Comparison of ENCODE assay signal across 26 cellular contexts in the genomic region with DNA sequence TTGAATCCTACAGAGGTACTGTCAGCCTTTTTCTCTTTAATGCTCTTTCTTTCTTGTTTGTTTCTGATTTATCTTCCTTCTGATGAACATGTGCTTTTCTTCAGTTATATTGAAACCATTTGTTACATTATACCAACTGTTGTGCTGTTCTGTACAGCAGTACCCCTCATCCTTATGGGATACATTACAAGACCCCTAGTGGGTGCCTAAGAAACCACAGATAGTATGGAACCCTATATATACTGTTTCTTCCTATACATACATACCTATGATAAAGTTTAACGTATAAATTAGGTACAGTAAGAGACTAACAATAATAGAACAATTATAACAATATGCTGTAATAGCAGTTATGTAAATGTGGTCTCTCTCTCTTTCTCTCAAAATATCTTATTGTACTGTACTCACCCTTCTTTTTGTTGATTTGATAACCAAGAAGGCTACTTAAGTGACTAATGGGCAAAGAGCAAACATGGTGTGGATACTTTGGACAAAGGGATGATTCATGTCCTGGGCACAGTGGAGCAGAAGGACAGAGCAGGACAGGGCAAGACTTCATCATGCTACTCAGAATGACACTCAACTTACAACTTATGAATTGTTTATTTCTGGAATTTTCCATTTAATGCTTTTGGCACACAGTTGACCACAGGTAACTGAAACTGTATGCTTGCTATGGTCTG. TPM values are rescaled to one million over a fixed set of nuclear protein-coding genes. Genes with fewer than 3 reads are reported as not detected.
A peak's percentile ranks its signal among the peaks of the same experiment; 100 is the strongest.
DNase-seq lines count a peak whose midpoint lies in the region; ATAC-seq, FAIRE-seq and TF ChIP-seq lines count a peak whose summit lies in the region.
"Had no signal": no experiment of that assay in that cellular context is flagged by ENCODE, and none has a peak within 500 bp of the region (broad histone marks: within the 10 kb centered on the region; RNA-seq: fewer than 3 reads in every experiment).

No MANE protein-coding gene starts in this region.

- ATAC-seq in GM18868 (IDR thresholded peaks at IDR 0.05; ENCODE audit: unreplicated experiment): peak; percentile 15
- ATAC-seq in HG03521 (IDR thresholded peaks at IDR 0.05; ENCODE audit: unreplicated experiment): peak; percentile 5
- 0 out of 3 replicates have a peak, but pooled peaks have one; percentile 25 for ATAC-seq in K562
- ATAC-seq in psoas muscle: peak in 3 of 4 donors; percentile 52 to 72 (median 70)
- no peak for ATAC-seq in GM21786 (IDR thresholded peaks at IDR 0.05; ENCODE audit: unreplicated experiment)
- ATAC-seq in GM19395 (IDR thresholded peaks at IDR 0.05; ENCODE audit: unreplicated experiment): no peak
- ATAC-seq in HG03442 (IDR thresholded peaks at IDR 0.05; ENCODE audit: unreplicated experiment): no peak
- ATAC-seq: CD8-positive, alpha-beta T cell; heart left ventricle; left cardiac atrium had no signal

- CTCF ChIA-PET in K562 (lab: Yijun Ruan, JAX; ENCODE audit: low intra/inter-chr PET ratio): no interaction called here

- H3K4me2 ChIP-seq in K562 (ENCODE audit: insufficient read depth, low read length): no peak overlapping the region

- no peak for FAIRE-seq in K562 (lab: Jason Lieb, UNC)
- FAIRE-seq: GM12878 had no signal

- no TSS peak for BruUV-seq in K562 (replicated peaks; lab: Mats Ljungman, UMichigan)

- in situ Hi-C loops in K562 (cut with MboI): no loop called here

- TF ChIP-seq POLR2A in K562 (conservative IDR thresholded peaks at IDR 0.05): no peak
- TF ChIP-seq POLR2A in prostate gland (IDR thresholded peaks at IDR 0.05): no peak

- no peak overlapping the region for H3K9ac ChIP-seq in K562 (ENCODE audit: insufficient read depth in 1 of 2, low read depth in 2 of 2, low read length in 2 of 2)

- H3K27ac ChIP-seq in K562 (ENCODE audit: extremely low read depth, low read depth, low read length) (no peak overlapping the region), psoas muscle (peak overlapping the region; percentile 27), prostate gland (no peak overlapping the region)
- H3K27ac ChIP-seq: brain microvascular endothelial cell, colonic mucosa, heart left ventricle, right atrium auricular region, RWPE1 had no signal

- intact Hi-C loops in K562 (cut with micrococcal nuclease): no loop called here
- intact Hi-C loops in psoas muscle (cut with DNase I): no loop called here
- intact Hi-C loops in prostate gland (cut with DNase I): no loop called here

- no peak for TF ChIP-seq EP300 in K562 (IDR thresholded peaks at IDR 0.05; ENCODE audit: low read length)

- H3K79me2 ChIP-seq in K562 (ENCODE audit: control insufficient read depth, insufficient read depth, low read length): no peaks in the 10 kb centered on the region

- no peaks in the 10 kb centered on the region for H3K9me1 ChIP-seq in K562 (ENCODE audit: control insufficient read depth, insufficient read depth, low read length)

- POLR2A ChIA-PET in K562 (lab: Yijun Ruan, JAX): interaction anchor here (0.6 kb wide), 1 partner anchor 177 kb away, joined by 3 read pairs; no protein-coding TSS in a partner anchor

- TF ChIP-seq RAD21 in K562 (CRISPR knock-in tag; conservative IDR thresholded peaks at IDR 0.05 in 1 of 2, IDR thresholded peaks at IDR 0.05 in 1 of 2): no peak

- no peak for DNase-seq in K562 (ENCODE audit: extremely low read depth in 1 of 4, low spot score in 3 of 4)
- no peak for DNase-seq in psoas muscle
- no peak for DNase-seq in prostate gland (ENCODE audit: low spot score)
- DNase-seq: activated B cell treated with CpG ODN at 0.5 μM for 24 hours; activated CD4-positive, alpha-beta T cell treated with anti-CD3 and anti-CD28 coated beads, Interleukin-2, amount 50 U/mL, for 48 hours; activated gamma-delta T cell; brain microvascular endothelial cell; CD8-positive, alpha-beta T cell; colonic mucosa; heart left ventricle; left cardiac atrium; mesenchymal stem cell; NCI-H1417; occipital lobe; trophoblast cell had no signal

- no peaks in the 10 kb centered on the region for H3K9me3 ChIP-seq in K562 (replicated peaks; ENCODE audit: control insufficient read depth, insufficient read depth, low read depth, low read length)
- no peaks in the 10 kb centered on the region for H3K9me3 ChIP-seq in psoas muscle
- no peaks in the 10 kb centered on the region for H3K9me3 ChIP-seq in prostate gland
- H3K9me3 ChIP-seq: colonic mucosa, HAP-1, heart left ventricle, right atrium auricular region had no signal

- H3K4me1 ChIP-seq in K562 (replicated peaks in 1 of 2; ENCODE audit: control insufficient read depth in 2 of 2, insufficient read depth in 2 of 2, low read length in 2 of 2): peaks cover 0 to 5% of the 10 kb centered on the region in 2 experiments; a peak in 1 of 5 replicates
- no peaks in the 10 kb centered on the region for H3K4me1 ChIP-seq in psoas muscle
- no peaks in the 10 kb centered on the region for H3K4me1 ChIP-seq in prostate gland (replicated peaks)
- H3K4me1 ChIP-seq: colonic mucosa, HAP-1, heart left ventricle, right atrium auricular region had no signal

- TF ChIP-seq CTCF in K562 (IDR thresholded peaks at IDR 0.05 in 2 of 3, conservative IDR thresholded peaks at IDR 0.05 in 1 of 3; ENCODE audit: insufficient read depth in 2 of 3, low read depth in 1 of 3, low read length in 3 of 3): no peak
- TF ChIP-seq CTCF in psoas muscle (IDR thresholded peaks at IDR 0.05): no peak
- TF ChIP-seq CTCF in prostate gland (IDR thresholded peaks at IDR 0.05): no peak

- 0% methylated on average over 1 of the region's 1 CpG for WGBS in K562 (ENCODE audit: insufficient coverage, low coverage, missing lambda C conversion rate)
- 87 to 93% (median 88%) methylated on average over 1 of the region's 1 CpG for WGBS in psoas muscle, 3 donors
- 88% methylated on average over 1 of the region's 1 CpG for WGBS in prostate gland

- H3K36me3 ChIP-seq in K562 (ENCODE audit: control insufficient read depth, insufficient read depth, low read length) (no peaks in the 10 kb centered on the region), psoas muscle (ENCODE audit: insufficient read depth in 1 of 2, low read depth in 1 of 2) (no peaks in the 10 kb centered on the region), prostate gland (no peaks in the 10 kb centered on the region)
- H3K36me3 ChIP-seq: brain microvascular endothelial cell, colonic mucosa, HAP-1, heart left ventricle, right atrium auricular region had no signal

- H3K4me3 ChIP-seq in K562: no peak overlapping the region
- H3K4me3 ChIP-seq in psoas muscle: no peak overlapping the region
- no peak overlapping the region for H3K4me3 ChIP-seq in prostate gland
- H3K4me3 ChIP-seq: colonic mucosa, GM12878, HAP-1, heart left ventricle, right atrium auricular region had no signal

- H2AFZ ChIP-seq in K562 (ENCODE audit: low read depth, low read length): no peak overlapping the region

- H3K27me3 ChIP-seq in K562 (ENCODE audit: control insufficient read depth in 2 of 2, insufficient read depth in 2 of 2, low read length in 2 of 2) (no peaks in the 10 kb centered on the region), psoas muscle (ENCODE audit: insufficient read depth in 3 of 3, low read length in 2 of 3) (no peaks in the 10 kb centered on the region), prostate gland (replicated peaks; ENCODE audit: insufficient read depth) (no peaks in the 10 kb centered on the region)
- H3K27me3 ChIP-seq: brain microvascular endothelial cell, colonic mucosa, heart left ventricle, right atrium auricular region had no signal

- no peaks in the 10 kb centered on the region for H4K20me1 ChIP-seq in K562 (replicated peaks; ENCODE audit: control insufficient read depth, insufficient read depth, low read length)

RNA-seq across cellular contexts. Expression of a gene that starts 10.7 kb away (rescaled TPM):
- not detected in 2 replicates for total RNA-seq in K562 (2011; cell fraction: chromatin; rRNA removed; ENCODE audit: low replicate concordance)
- not detected in 2 replicates for total RNA-seq in K562 (2011; cell fraction: nucleolus; rRNA removed)
- not detected in 2 replicates for total RNA-seq in K562 (2011; cell fraction: nucleoplasm; rRNA removed)
- not detected in 2 replicates for total RNA-seq in K562 (2014; rRNA removed)
- total RNA-seq in K562 (2014; rRNA removed; fragmentation: Illumina TruSeq; extraction: Trizol): not detected in 2 replicates
- not detected in 2 replicates for total RNA-seq in K562 (2015; rRNA removed; fragmentation: Illumina TruSeq; extraction: Trizol)
- not detected in 2 replicates for total RNA-seq in K562 (2021)
- 0.14 TPM in 1 of 2 replicates, not detected in the other for polyA plus RNA-seq in K562 (2011; rRNA removed)
- polyA plus RNA-seq in K562 (2011; cell fraction: cytosol; rRNA removed): 0.15 TPM in 1 of 2 replicates, not detected in the other
- 0.34 TPM in 1 of 2 replicates, not detected in the other for polyA plus RNA-seq in K562 (2011; cell fraction: nucleus; rRNA removed)
- not detected in 2 replicates for polyA plus RNA-seq in K562 (2012)
- not detected in 2 replicates for polyA plus RNA-seq in K562 (2014; fragmentation: Illumina TruSeq; extraction: Trizol)
- polyA plus RNA-seq in K562 (2014; fragmentation: Nextera tagmentation; extraction: Ambion mirVana): not detected
- polyA plus RNA-seq in K562 (2014; rRNA removed): not detected in 2 replicates
- not detected in 2 replicates for polyA minus RNA-seq in K562 (2011; rRNA and poly(A)+ RNA removed)
- not detected in 2 replicates for polyA minus RNA-seq in K562 (2011; cell fraction: cytosol; rRNA and poly(A)+ RNA removed)
- polyA minus RNA-seq in K562 (2011; cell fraction: nucleus; rRNA and poly(A)+ RNA removed): not detected in 2 replicates
- total RNA-seq in psoas muscle: 10 to 100 TPM in 3 of 4 donors, 1 to 10 TPM in 1; 3.2 to 27.9 (median 18.6) TPM
- polyA plus RNA-seq in psoas muscle: 1 to 10 TPM; 3.2 to 8.2 (median 5.0) TPM
- not detected for total RNA-seq in prostate gland
- total RNA-seq: activated B cell treated with CpG ODN at 0.5 μM for 24 hours; CD8-positive, alpha-beta T cell; colonic mucosa; GM12878; NCI-H460 had no signal
- polyA plus RNA-seq: adipose tissue had no signal

RNA-seq across cellular contexts. Expression of a gene that starts 16.1 kb away (rescaled TPM):
- 9.9 and 52.9 TPM in 2 replicates for total RNA-seq in K562 (2011; cell fraction: chromatin; rRNA removed; ENCODE audit: low replicate concordance)
- 6.7 and 8.8 TPM in 2 replicates for total RNA-seq in K562 (2011; cell fraction: nucleolus; rRNA removed)
- total RNA-seq in K562 (2011; cell fraction: nucleoplasm; rRNA removed): 22.2 and 43.1 TPM in 2 replicates
- total RNA-seq in K562 (2014; rRNA removed) (20.6 and 26.1 TPM in 2 replicates), K562 (2014; rRNA removed; fragmentation: Illumina TruSeq; extraction: Trizol) (35.7 and 38.3 TPM in 2 replicates), K562 (2015; rRNA removed; fragmentation: Illumina TruSeq; extraction: Trizol) (32.0 and 32.4 TPM in 2 replicates), K562 (2021) (37.0 and 38.5 TPM in 2 replicates), psoas muscle (10 to 100 TPM; 24.0 to 39.8 (median 32.4) TPM), prostate gland (10 to 100 TPM; 25.9 to 28.6 TPM)
- polyA plus RNA-seq in K562 (2011; rRNA removed) (20.9 and 25.0 TPM in 2 replicates), K562 (2014; fragmentation: Illumina TruSeq; extraction: Trizol) (35.7 and 47.5 TPM in 2 replicates), K562 (2014; fragmentation: Nextera tagmentation; extraction: Ambion mirVana) (10 to 100 TPM in 1 of 2 experiments, 1 to 10 TPM in 1; 8.1 to 13.1 TPM), K562 (2014; rRNA removed) (18.6 and 23.1 TPM in 2 replicates), psoas muscle (10 to 100 TPM; 17.6 to 25.8 (median 18.3) TPM)
- polyA plus RNA-seq in K562 (2011; cell fraction: cytosol; rRNA removed): 8.5 and 14.9 TPM in 2 replicates
- polyA plus RNA-seq in K562 (2011; cell fraction: nucleus; rRNA removed): 19.3 and 19.6 TPM in 2 replicates
- polyA plus RNA-seq in K562 (2012): 19.1 and 19.8 TPM in 2 replicates
- polyA minus RNA-seq in K562 (2011; rRNA and poly(A)+ RNA removed): 40.2 and 50.3 TPM in 2 replicates
- polyA minus RNA-seq in K562 (2011; cell fraction: cytosol; rRNA and poly(A)+ RNA removed): 17.5 and 25.8 TPM in 2 replicates
- polyA minus RNA-seq in K562 (2011; cell fraction: nucleus; rRNA and poly(A)+ RNA removed): 34.1 and 54.1 TPM in 2 replicates

Comparison
In these comparisons a context has a peak if more than half of its experiments do, and no peak if none do; other contexts are left out.
1. ATAC-seq: peak in GM18868 (single experiment), HG03521 (single experiment), K562 (single experiment) and psoas muscle (3 of 4); none in GM21786 (single experiment), GM19395 (single experiment) and HG03442 (single experiment).